Comparison of ENCODE assay signal across 11 cellular contexts in genomic region chr10:32971536-32972091, GRCh38. TPM values are rescaled to one million over a fixed set of nuclear protein-coding genes. Genes with fewer than 3 reads are reported as not detected.
DNase-seq lines count a peak whose midpoint lies in the region; ATAC-seq, FAIRE-seq and TF ChIP-seq lines count a peak whose summit lies in the region.
"Had no signal": no experiment of that assay in that cellular context is flagged by ENCODE, and none has a peak within 500 bp of the region (broad histone marks: within the 10 kb centered on the region; RNA-seq: fewer than 3 reads in every experiment).

No MANE protein-coding gene starts in this region.

- TF ChIP-seq CTCF in esophagus muscularis mucosa (IDR thresholded peaks at IDR 0.05), result no peak
- no peak for TF ChIP-seq CTCF in spleen (IDR thresholded peaks at IDR 0.05 in 8 of 11, conservative IDR thresholded peaks at IDR 0.05 in 3 of 11)

- no peaks in the 10 kb centered on the region for H3K27me3 ChIP-seq in esophagus muscularis mucosa
- no peaks in the 10 kb centered on the region for H3K27me3 ChIP-seq in spleen (replicated peaks in 1 of 7)

- 76% methylated on average over 6 of the region's 6 CpGs for WGBS in esophagus muscularis mucosa
- 62 to 77% (median 66%) methylated on average over 6 of the region's 6 CpGs for WGBS in spleen, 5 donors

- H3K9me3 ChIP-seq in esophagus muscularis mucosa (no peaks in the 10 kb centered on the region), spleen (no peaks in the 10 kb centered on the region)

- no peak for TF ChIP-seq EP300 in esophagus muscularis mucosa (IDR thresholded peaks at IDR 0.05)

- H3K4me1 ChIP-seq in esophagus muscularis mucosa (peaks cover 10 to 23% (median 17%) of the 10 kb centered on the region in 4 donors), spleen (peaks cover 0 to 20% (median 11%) of the 10 kb centered on the region in 6 donors)

- DNase-seq in NCI-H2107 treated with DMSO at 0.1 percent for 48 hours (lab: John Stamatoyannopoulos, UW; ENCODE audit: unreplicated experiment) (peak; percentile 26), NCI-H2107 (lab: John Stamatoyannopoulos, UW) (no peak), NCI-H2081 treated with DMSO at 0.1 percent for 48 hours (lab: John Stamatoyannopoulos, UW) (peak; percentile 74), esophagus muscularis mucosa (ENCODE audit: extremely low spot score) (no peak), spleen (no peak), AG08395 (ENCODE audit: low spot score) (no peak), frontal cortex (ENCODE audit: low spot score in 2 of 2) (no peak)
- DNase-seq: aorta, NCI-H1930 had no signal

- H3K4me3 ChIP-seq in esophagus muscularis mucosa (no peak overlapping the region), spleen (no peak overlapping the region)

- no peak for TF ChIP-seq POLR2A in esophagus muscularis mucosa (IDR thresholded peaks at IDR 0.05; ENCODE audit: low read depth)
- no peak for TF ChIP-seq POLR2A in spleen (IDR thresholded peaks at IDR 0.05)

- H3K36me3 ChIP-seq in esophagus muscularis mucosa, result no peaks in the 10 kb centered on the region
- H3K36me3 ChIP-seq in spleen, result no peaks in the 10 kb centered on the region

- intact Hi-C loops in esophagus muscularis mucosa (cut with DNase I) (no loop called here), spleen (cut with DNase I; ENCODE audit: low total_unique reads) (no loop called here)

- no peak for ATAC-seq in HG03025 (IDR thresholded peaks at IDR 0.05; ENCODE audit: low FRiP score, unreplicated experiment)

- H3K27ac ChIP-seq in esophagus muscularis mucosa (replicated peaks in 1 of 4) (peak overlapping the region in 3 of 4 donors; percentile 13 to 65 (median 42)), spleen (peak overlapping the region in 6 of 8 donors; percentile 19 to 60 (median 35))

- FAIRE-seq in frontal cortex (lab: Jason Lieb, UNC), result no peak
- FAIRE-seq: GM12891 had no signal

RNA-seq across cellular contexts. Expression of gene ITGB1, which starts 13.6 kb away (rescaled TPM):
- total RNA-seq in esophagus muscularis mucosa (1,000 to 10,000 TPM; 1,385 to 1,873 (median 1,661) TPM), spleen (100 to 1,000 TPM; 242 to 555 (median 365) TPM), frontal cortex (110 TPM)
- polyA plus RNA-seq in spleen, result 10 to 100 TPM; 31.5 to 65.3 (median 54.3) TPM

Comparison
In these comparisons a context has a peak if more than half of its experiments do, and no peak if none do; other contexts are left out.
1. DNase-seq: peak in NCI-H2107 treated with DMSO at 0.1 percent for 48 hours (single experiment) and NCI-H2081 treated with DMSO at 0.1 percent for 48 hours (single experiment); none in NCI-H2107 (single experiment), esophagus muscularis mucosa (single experiment), spleen (single experiment), AG08395 (single experiment) and frontal cortex (0 of 2).